8 cellular contexts compared by ENCODE assay signal in the genomic region with DNA sequence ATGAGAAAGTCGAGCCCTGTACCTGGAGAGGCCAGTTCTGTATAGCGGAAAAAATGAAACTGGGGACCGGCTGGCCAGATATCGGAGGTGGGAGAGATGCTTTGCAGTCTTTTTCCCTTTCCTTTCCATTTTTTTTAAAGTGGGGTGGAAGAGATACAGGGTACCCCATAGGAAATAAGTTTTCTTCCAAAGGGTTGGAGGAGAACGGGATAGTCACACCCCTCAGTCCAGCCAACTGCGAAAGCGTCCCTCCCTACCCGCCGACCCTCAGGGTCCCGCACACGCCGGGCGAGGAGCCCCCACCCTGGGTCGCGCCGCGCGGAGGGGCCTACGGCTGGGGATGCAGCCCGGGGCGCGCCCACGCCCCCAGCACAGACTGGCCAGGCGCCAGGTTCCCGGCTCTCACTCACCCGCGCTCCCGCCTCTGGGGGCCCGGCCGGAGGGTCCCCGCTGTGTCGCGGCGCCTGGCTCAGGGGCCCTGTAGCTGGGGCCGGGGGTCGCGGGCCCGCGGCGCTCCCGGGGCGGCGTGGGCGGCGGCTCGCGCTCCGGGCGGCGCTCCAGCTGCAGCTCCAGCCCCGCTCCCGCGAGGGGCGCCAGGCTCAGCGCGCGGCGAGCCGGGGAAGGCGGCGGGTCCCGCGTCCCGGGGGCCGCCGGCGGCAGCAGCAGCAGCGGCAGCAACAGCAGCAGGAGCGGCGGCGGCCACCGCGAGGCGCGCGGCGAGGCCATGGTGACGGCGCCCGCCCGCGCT. TPM values are rescaled to one million over a fixed set of nuclear protein-coding genes. Genes with fewer than 3 reads are reported as not detected.
A peak's percentile ranks its signal among the peaks of the same experiment; 100 is the strongest.
DNase-seq lines count a peak whose midpoint lies in the region; ATAC-seq, FAIRE-seq and TF ChIP-seq lines count a peak whose summit lies in the region.

No MANE protein-coding gene starts in this region.

- TF ChIP-seq RAD21 in A549 (conservative IDR thresholded peaks at IDR 0.05 in 1 of 2, IDR thresholded peaks at IDR 0.05 in 1 of 2), result no peak

- no peak for TF ChIP-seq CTCF in A549 (IDR thresholded peaks at IDR 0.05)
- TF ChIP-seq CTCF in VCaP (conservative IDR thresholded peaks at IDR 0.05), result peak; percentile 34
- TF ChIP-seq CTCF in natural killer cell (IDR thresholded peaks at IDR 0.05), result no peak

- H3K36me3 Mint-ChIP-seq in natural killer cell, result no peaks in the 10 kb centered on the region

- peaks cover 48 to 52% of the 10 kb centered on the region in 2 donors for H3K4me1 Mint-ChIP-seq in natural killer cell

- POLR2A ChIA-PET in A549 (lab: Yijun Ruan, JAX), result no interaction called here

- H3K4me2 ChIP-seq in A549, result peak overlapping the region; percentile 99

- H3K9me3 Mint-ChIP-seq in natural killer cell, result no peaks in the 10 kb centered on the region

- intact Hi-C loops in natural killer cell (cut with micrococcal nuclease), result loop anchor here (1.0 to 2.0 kb wide), 3 partner anchors 36 to 64 kb away; no protein-coding TSS in a partner anchor
- intact Hi-C loops in posterior vena cava (cut with DNase I), result loop anchor here in 1 of 2 donors (10.0 kb wide), 1 partner anchor 109 kb away; no protein-coding TSS in a partner anchor

- H3K9me3 ChIP-seq in A549 (no peaks in the 10 kb centered on the region), endocrine pancreas (ENCODE audit: control insufficient read depth, low read length) (no peaks in the 10 kb centered on the region)

- H3K4me3 ChIP-seq in A549 (peak overlapping the region; percentile 81), endocrine pancreas (ENCODE audit: control insufficient read depth, insufficient read depth, low read length) (peak overlapping the region; percentile 86)

- peaks cover 4% of the 10 kb centered on the region in 2 donors for H3K27me3 Mint-ChIP-seq in natural killer cell (ENCODE audit: low read depth in 2 of 2)

- peaks cover 48% of the 10 kb centered on the region for H3K4me1 ChIP-seq in A549
- no peaks in the 10 kb centered on the region for H3K4me1 ChIP-seq in endocrine pancreas (ENCODE audit: control insufficient read depth, insufficient read depth, low read length)

- no peaks in the 10 kb centered on the region for H3K27me3 ChIP-seq in endocrine pancreas (ENCODE audit: control insufficient read depth, insufficient read depth, low read length)

- CTCF ChIA-PET in A549 (lab: Yijun Ruan, JAX), result no interaction called here

- H3K4me3 Mint-ChIP-seq in natural killer cell, result peak overlapping the region; percentile 97

- H3K27ac ChIP-seq in A549 (peak overlapping the region; percentile 83 to 89), VCaP (peak overlapping the region; percentile 79)

- H3K27ac Mint-ChIP-seq in natural killer cell, result peak overlapping the region; percentile 96

- no peak for TF ChIP-seq POLR2A in A549 (IDR thresholded peaks at IDR 0.05; ENCODE audit: low read length)

- FAIRE-seq in A549 (lab: Jason Lieb, UNC), result no peak

- WGBS in A549 (ENCODE audit: missing lambda C conversion rate), result 4% methylated on average over 6 of the region's 82 CpGs

- DNase-seq in A549 (ENCODE audit: low read depth in 1 of 2, low spot score in 1 of 2) (no peak), natural killer cell (no peak), NCI-H510A treated with DMSO at 0.1 percent for 48 hours (lab: John Stamatoyannopoulos, UW) (no peak), posterior vena cava (ENCODE audit: low spot score) (no peak)

- ATAC-seq in A549 (peak; percentile 7 to 61), GM18861 (IDR thresholded peaks at IDR 0.05; ENCODE audit: unreplicated experiment) (peak; percentile 1), HG03095 (IDR thresholded peaks at IDR 0.05; ENCODE audit: unreplicated experiment) (peak; percentile 16), natural killer cell (peak in 1 of 3 donors; percentile 38)

- peak overlapping the region; percentile 62 for H3K9ac ChIP-seq in endocrine pancreas (ENCODE audit: control insufficient read depth, insufficient read depth, low read length)

- TF ChIP-seq EP300 in A549 (IDR thresholded peaks at IDR 0.05), result no peak

- H3K36me3 ChIP-seq in endocrine pancreas (ENCODE audit: control insufficient read depth, insufficient read depth, low read length), result no peaks in the 10 kb centered on the region

TF ChIP-seq in A549, 52 proteins besides CTCF, POLR2A, EP300 and RAD21:
- TF ChIP-seq, protein P1, sequence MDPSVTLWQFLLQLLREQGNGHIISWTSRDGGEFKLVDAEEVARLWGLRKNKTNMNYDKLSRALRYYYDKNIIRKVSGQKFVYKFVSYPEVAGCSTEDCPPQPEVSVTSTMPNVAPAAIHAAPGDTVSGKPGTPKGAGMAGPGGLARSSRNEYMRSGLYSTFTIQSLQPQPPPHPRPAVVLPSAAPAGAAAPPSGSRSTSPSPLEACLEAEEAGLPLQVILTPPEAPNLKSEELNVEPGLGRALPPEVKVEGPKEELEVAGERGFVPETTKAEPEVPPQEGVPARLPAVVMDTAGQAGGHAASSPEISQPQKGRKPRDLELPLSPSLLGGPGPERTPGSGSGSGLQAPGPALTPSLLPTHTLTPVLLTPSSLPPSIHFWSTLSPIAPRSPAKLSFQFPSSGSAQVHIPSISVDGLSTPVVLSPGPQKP (IDR thresholded peaks at IDR 0.05; ENCODE audit: low read depth, low read length), result no peak
- TF ChIP-seq JUNB (IDR thresholded peaks at IDR 0.05) (no peak), MAFK (IDR thresholded peaks at IDR 0.05; ENCODE audit: partially characterized antibody) (no peak), JUN (IDR thresholded peaks at IDR 0.05) (no peak), MAZ (IDR thresholded peaks at IDR 0.05; ENCODE audit: borderline replicate concordance, low read depth, low read length) (no peak), PHF8 (IDR thresholded peaks at IDR 0.05; ENCODE audit: borderline replicate concordance, low read depth) (no peak), HOXA7 (CRISPR knock-in tag; IDR thresholded peaks at IDR 0.05) (no peak), NPAS2 (CRISPR knock-in tag; IDR thresholded peaks at IDR 0.05; ENCODE audit: borderline replicate concordance) (no peak), NR3C1 (IDR thresholded peaks at IDR 0.05) (no peak), ZSCAN20 (CRISPR knock-in tag; IDR thresholded peaks at IDR 0.05) (no peak), RNF2 (IDR thresholded peaks at IDR 0.05; ENCODE audit: borderline replicate concordance, low read depth) (no peak)
- TF ChIP-seq, protein P2, sequence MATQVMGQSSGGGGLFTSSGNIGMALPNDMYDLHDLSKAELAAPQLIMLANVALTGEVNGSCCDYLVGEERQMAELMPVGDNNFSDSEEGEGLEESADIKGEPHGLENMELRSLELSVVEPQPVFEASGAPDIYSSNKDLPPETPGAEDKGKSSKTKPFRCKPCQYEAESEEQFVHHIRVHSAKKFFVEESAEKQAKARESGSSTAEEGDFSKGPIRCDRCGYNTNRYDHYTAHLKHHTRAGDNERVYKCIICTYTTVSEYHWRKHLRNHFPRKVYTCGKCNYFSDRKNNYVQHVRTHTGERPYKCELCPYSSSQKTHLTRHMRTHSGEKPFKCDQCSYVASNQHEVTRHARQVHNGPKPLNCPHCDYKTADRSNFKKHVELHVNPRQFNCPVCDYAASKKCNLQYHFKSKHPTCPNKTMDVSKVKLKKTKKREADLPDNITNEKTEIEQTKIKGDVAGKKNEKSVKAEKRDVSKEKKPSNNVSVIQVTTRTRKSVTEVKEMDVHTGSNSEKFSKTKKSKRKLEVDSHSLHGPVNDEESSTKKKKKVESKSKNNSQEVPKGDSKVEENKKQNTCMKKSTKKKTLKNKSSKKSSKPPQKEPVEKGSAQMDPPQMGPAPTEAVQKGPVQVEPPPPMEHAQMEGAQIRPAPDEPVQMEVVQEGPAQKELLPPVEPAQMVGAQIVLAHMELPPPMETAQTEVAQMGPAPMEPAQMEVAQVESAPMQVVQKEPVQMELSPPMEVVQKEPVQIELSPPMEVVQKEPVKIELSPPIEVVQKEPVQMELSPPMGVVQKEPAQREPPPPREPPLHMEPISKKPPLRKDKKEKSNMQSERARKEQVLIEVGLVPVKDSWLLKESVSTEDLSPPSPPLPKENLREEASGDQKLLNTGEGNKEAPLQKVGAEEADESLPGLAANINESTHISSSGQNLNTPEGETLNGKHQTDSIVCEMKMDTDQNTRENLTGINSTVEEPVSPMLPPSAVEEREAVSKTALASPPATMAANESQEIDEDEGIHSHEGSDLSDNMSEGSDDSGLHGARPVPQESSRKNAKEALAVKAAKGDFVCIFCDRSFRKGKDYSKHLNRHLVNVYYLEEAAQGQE (IDR thresholded peaks at IDR 0.05), result no peak
- TF ChIP-seq, protein P3, sequence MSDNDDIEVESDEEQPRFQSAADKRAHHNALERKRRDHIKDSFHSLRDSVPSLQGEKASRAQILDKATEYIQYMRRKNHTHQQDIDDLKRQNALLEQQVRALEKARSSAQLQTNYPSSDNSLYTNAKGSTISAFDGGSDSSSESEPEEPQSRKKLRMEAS (IDR thresholded peaks at IDR 0.05), result no peak

RNA-seq across cellular contexts. Expression of a gene that starts 0.5 kb away (rescaled TPM):
- polyA plus RNA-seq in A549 (2011; rRNA removed), result 5.4 and 7.9 TPM in 2 replicates
- polyA plus RNA-seq in A549 (2012; cell fraction: cytosol; rRNA removed), result 2.7 and 3.8 TPM in 2 replicates
- 4.4 and 5.4 TPM in 2 replicates for polyA plus RNA-seq in A549 (2012; cell fraction: nucleus; rRNA removed)
- polyA plus RNA-seq in A549 (2017; fragmentation: RNase III; extraction: RNeasy Plus Mini Kit Qiagen cat#74134 plus additional on column Dnase treatment), result 5.6 to 6.6 TPM (median 5.9 TPM) in 3 replicates
- 8.3 and 13.1 TPM in 2 replicates for polyA minus RNA-seq in A549 (2011; rRNA and poly(A)+ RNA removed)
- 10 to 100 TPM; 52.1 to 83.5 (median 68.1) TPM for total RNA-seq in natural killer cell
- 100 to 1,000 TPM; 101 to 123 TPM for total RNA-seq in posterior vena cava
